In genomic region chr3:50275160-50275995, GRCh38 we compare ENCODE assay signal across 15 cellular contexts. TPM values are rescaled to one million over a fixed set of nuclear protein-coding genes. Genes with fewer than 3 reads are reported as not detected.
DNase-seq lines count a peak whose midpoint lies in the region; ATAC-seq, FAIRE-seq and TF ChIP-seq lines count a peak whose summit lies in the region.
"Had no signal": no experiment of that assay in that cellular context is flagged by ENCODE, and none has a peak within 500 bp of the region (broad histone marks: within the 10 kb centered on the region; RNA-seq: fewer than 3 reads in every experiment).

No MANE protein-coding gene starts in this region.

- POLR2A ChIA-PET in K562 (lab: Yijun Ruan, JAX) = interaction anchor here (1.0 kb wide), 1 partner anchor 40 kb away, joined by 3 read pairs; no protein-coding TSS in a partner anchor

- TF ChIP-seq EP300 in K562 (IDR thresholded peaks at IDR 0.05; ENCODE audit: low read length) = no peak

- CTCF ChIA-PET in K562 (lab: Yijun Ruan, JAX; ENCODE audit: low intra/inter-chr PET ratio) = interaction anchor here (1.7 to 3.1 kb wide), 2 partner anchors 49 to 81 kb away, joined by 6 to 34 read pairs; no protein-coding TSS in a partner anchor

- no peaks in the 10 kb centered on the region for H3K36me3 Mint-ChIP-seq in memory B cell
- H3K36me3 Mint-ChIP-seq in type B pancreatic cell = peaks cover 9% of the 10 kb centered on the region

- ATAC-seq in stimulated activated naive CD8-positive, alpha-beta T cell treated with anti-CD3 and anti-CD28 coated beads, Interleukin-15, amount 100 ng/mL, for 72 hours = no peak
- ATAC-seq in stimulated activated naive CD8-positive, alpha-beta T cell treated with anti-CD3 and anti-CD28 coated beads, Interleukin-15, Interleukin-2, amounts not matched to agents 100 U/mL and 50 U/mL, for 24 hours = no peak
- no peak for ATAC-seq in K562
- ATAC-seq in memory B cell (ENCODE audit: low read depth) = no peak
- no peak for ATAC-seq in GM21515 (IDR thresholded peaks at IDR 0.05; ENCODE audit: unreplicated experiment)

- H3K4me1 ChIP-seq in K562 (replicated peaks in 1 of 2; ENCODE audit: control insufficient read depth in 2 of 2, insufficient read depth in 2 of 2, low read length in 2 of 2) = peaks cover 4 to 46% of the 10 kb centered on the region in 2 experiments; a peak in 3 of 5 replicates
- H3K4me1 ChIP-seq: BE2C had no signal

- peaks cover 50% of the 10 kb centered on the region for H3K4me1 Mint-ChIP-seq in stimulated activated naive CD8-positive, alpha-beta T cell treated with anti-CD3 and anti-CD28 coated beads, Interleukin-15, amount 100 ng/mL, for 72 hours
- H3K4me1 Mint-ChIP-seq in memory B cell (peaks cover 15% of the 10 kb centered on the region), type B pancreatic cell (ENCODE audit: unreplicated experiment) (peaks cover 26% of the 10 kb centered on the region)

- H3K36me3 ChIP-seq in K562 (ENCODE audit: control insufficient read depth, insufficient read depth, low read length) = no peaks in the 10 kb centered on the region
- H3K36me3 ChIP-seq: BE2C, colonic mucosa had no signal

- WGBS in K562 (ENCODE audit: insufficient coverage, low coverage, missing lambda C conversion rate) = 62% methylated on average over 9 of the region's 64 CpGs

- no peaks in the 10 kb centered on the region for H3K27me3 ChIP-seq in K562 (ENCODE audit: control insufficient read depth in 2 of 2, insufficient read depth in 2 of 2, low read length in 2 of 2)

- H3K4me3 ChIP-seq in K562 = no peak overlapping the region
- H3K4me3 ChIP-seq: colonic mucosa, SK-N-MC had no signal

- in situ Hi-C loops in K562 (cut with MboI) = no loop called here

- peaks cover 70% of the 10 kb centered on the region for H3K27me3 Mint-ChIP-seq in stimulated activated naive CD8-positive, alpha-beta T cell treated with anti-CD3 and anti-CD28 coated beads, Interleukin-15, amount 100 ng/mL, for 72 hours
- peaks cover 25% of the 10 kb centered on the region for H3K27me3 Mint-ChIP-seq in memory B cell
- peaks cover 32% of the 10 kb centered on the region for H3K27me3 Mint-ChIP-seq in type B pancreatic cell

- peak overlapping the region; percentile 29 to 84 for H3K4me3 Mint-ChIP-seq in stimulated activated naive CD8-positive, alpha-beta T cell treated with anti-CD3 and anti-CD28 coated beads, Interleukin-15, amount 100 ng/mL, for 72 hours
- H3K4me3 Mint-ChIP-seq in memory B cell (peak overlapping the region; percentile 43), type B pancreatic cell (peak overlapping the region; percentile 69)

- no TSS peak for BruUV-seq in K562 (replicated peaks; lab: Mats Ljungman, UMichigan)

- no peak for DNase-seq in stimulated activated naive CD8-positive, alpha-beta T cell treated with anti-CD3 and anti-CD28 coated beads, Interleukin-15, amount 100 ng/mL, for 72 hours
- DNase-seq in stimulated activated naive CD8-positive, alpha-beta T cell treated with anti-CD3 and anti-CD28 coated beads, Interleukin-15, Interleukin-2, amounts not matched to agents 100 U/mL and 50 U/mL, for 24 hours = no peak
- no peak for DNase-seq in K562 (ENCODE audit: extremely low read depth in 1 of 4, low spot score in 3 of 4)
- DNase-seq in memory B cell (ENCODE audit: low spot score in 2 of 2) = no peak
- DNase-seq in type B pancreatic cell (ENCODE audit: extremely low spot score, unreplicated experiment) = no peak
- DNase-seq in stimulated activated naive CD4-positive, alpha-beta T cell treated with Interleukin-2 at 50 U/mL for 16 hours (lab: John Stamatoyannopoulos, UW) = no peak
- no peak for DNase-seq in NCI-H1105 treated with DMSO at 0.1 percent for 48 hours (lab: John Stamatoyannopoulos, UW)
- DNase-seq: activated CD4-positive, alpha-beta T cell treated with anti-CD3 and anti-CD28 coated beads for 1 hour; BE2C; colonic mucosa; islet precursor cell; NCI-H1092; NCI-H2227 treated with DMSO at 0.1 percent for 48 hours had no signal

- no peak overlapping the region for H3K4me2 ChIP-seq in K562 (ENCODE audit: insufficient read depth, low read length)

- no peak overlapping the region for H3K27ac ChIP-seq in K562 (ENCODE audit: extremely low read depth, low read depth, low read length)
- H3K27ac ChIP-seq: colonic mucosa, SK-N-MC had no signal

- no peak overlapping the region for H3K9ac ChIP-seq in K562 (ENCODE audit: insufficient read depth in 1 of 2, low read depth in 2 of 2, low read length in 2 of 2)

- no peak for TF ChIP-seq CTCF in K562 (IDR thresholded peaks at IDR 0.05 in 2 of 3, conservative IDR thresholded peaks at IDR 0.05 in 1 of 3; ENCODE audit: insufficient read depth in 2 of 3, low read depth in 1 of 3, low read length in 3 of 3)
- TF ChIP-seq CTCF in type B pancreatic cell (conservative IDR thresholded peaks at IDR 0.05) = no peak

- intact Hi-C loops in K562 (cut with micrococcal nuclease) = no loop called here

- no peaks in the 10 kb centered on the region for H3K9me3 Mint-ChIP-seq in stimulated activated naive CD8-positive, alpha-beta T cell treated with anti-CD3 and anti-CD28 coated beads, Interleukin-15, amount 100 ng/mL, for 72 hours
- H3K9me3 Mint-ChIP-seq in memory B cell (no peaks in the 10 kb centered on the region), type B pancreatic cell (no peaks in the 10 kb centered on the region)

- H3K9me1 ChIP-seq in K562 (ENCODE audit: control insufficient read depth, insufficient read depth, low read length) = no peaks in the 10 kb centered on the region

- no peaks in the 10 kb centered on the region; the same call in 1 of the 2 replicates for H4K20me1 ChIP-seq in K562 (replicated peaks; ENCODE audit: control insufficient read depth, insufficient read depth, low read length)

- FAIRE-seq in K562 (lab: Jason Lieb, UNC) = no peak

- no peak for TF ChIP-seq RAD21 in K562 (CRISPR knock-in tag; conservative IDR thresholded peaks at IDR 0.05 in 1 of 2, IDR thresholded peaks at IDR 0.05 in 1 of 2)

- H3K79me2 ChIP-seq in K562 (ENCODE audit: control insufficient read depth, insufficient read depth, low read length) = no peaks in the 10 kb centered on the region

- no peak for TF ChIP-seq POLR2A in K562 (conservative IDR thresholded peaks at IDR 0.05)

- H3K27ac Mint-ChIP-seq in stimulated activated naive CD8-positive, alpha-beta T cell treated with anti-CD3 and anti-CD28 coated beads, Interleukin-15, amount 100 ng/mL, for 72 hours = no peak overlapping the region
- H3K27ac Mint-ChIP-seq in memory B cell (no peak overlapping the region), type B pancreatic cell (no peak overlapping the region)

- H2AFZ ChIP-seq in K562 (ENCODE audit: low read depth, low read length) = no peak overlapping the region

- no peaks in the 10 kb centered on the region for H3K9me3 ChIP-seq in K562 (replicated peaks; ENCODE audit: control insufficient read depth, insufficient read depth, low read depth, low read length)
- H3K9me3 ChIP-seq: BE2C, colonic mucosa had no signal

RNA-seq across cellular contexts. Expression of gene LSMEM2, which starts 3.5 kb away (rescaled TPM):
- not detected in 2 replicates for total RNA-seq in K562 (2011; cell fraction: chromatin; rRNA removed; ENCODE audit: low replicate concordance)
- total RNA-seq in K562 (2011; cell fraction: nucleolus; rRNA removed) = not detected in 2 replicates
- total RNA-seq in K562 (2011; cell fraction: nucleoplasm; rRNA removed) = not detected in 2 replicates
- total RNA-seq in K562 (2014; rRNA removed) (not detected in 2 replicates), K562 (2014; rRNA removed; fragmentation: Illumina TruSeq; extraction: Trizol) (not detected in 2 replicates), K562 (2015; rRNA removed; fragmentation: Illumina TruSeq; extraction: Trizol) (not detected in 2 replicates), K562 (2021) (not detected in 2 replicates), type B pancreatic cell (ENCODE audit: low replicate concordance) (not detected in 2 replicates)
- polyA plus RNA-seq in K562 (2011; rRNA removed) (not detected in 2 replicates), K562 (2014; fragmentation: Illumina TruSeq; extraction: Trizol) (not detected in 2 replicates), K562 (2014; fragmentation: Nextera tagmentation; extraction: Ambion mirVana) (not detected), K562 (2014; rRNA removed) (not detected in 2 replicates)
- not detected in 2 replicates for polyA plus RNA-seq in K562 (2011; cell fraction: cytosol; rRNA removed)
- 0.10 TPM in 1 of 2 replicates, not detected in the other for polyA plus RNA-seq in K562 (2011; cell fraction: nucleus; rRNA removed)
- polyA plus RNA-seq in K562 (2012) = 0.08 and 0.12 TPM in 2 replicates
- polyA minus RNA-seq in K562 (2011; rRNA and poly(A)+ RNA removed) = not detected in 2 replicates
- not detected in 2 replicates for polyA minus RNA-seq in K562 (2011; cell fraction: cytosol; rRNA and poly(A)+ RNA removed)
- polyA minus RNA-seq in K562 (2011; cell fraction: nucleus; rRNA and poly(A)+ RNA removed) = not detected in 2 replicates
- total RNA-seq: colonic mucosa had no signal

RNA-seq across cellular contexts. Expression of gene SEMA3B, which starts 6.4 kb away (rescaled TPM):
- total RNA-seq in K562 (2011; cell fraction: chromatin; rRNA removed; ENCODE audit: low replicate concordance) = 7.6 and 22.1 TPM in 2 replicates
- 12.1 and 17.2 TPM in 2 replicates for total RNA-seq in K562 (2011; cell fraction: nucleolus; rRNA removed)
- 4.6 and 11.0 TPM in 2 replicates for total RNA-seq in K562 (2011; cell fraction: nucleoplasm; rRNA removed)
- total RNA-seq in K562 (2014; rRNA removed) = 0.82 and 1.1 TPM in 2 replicates
- 0.13 and 0.18 TPM in 2 replicates for total RNA-seq in K562 (2014; rRNA removed; fragmentation: Illumina TruSeq; extraction: Trizol)
- 0.29 and 0.30 TPM in 2 replicates for total RNA-seq in K562 (2015; rRNA removed; fragmentation: Illumina TruSeq; extraction: Trizol)
- 1.8 and 2.2 TPM in 2 replicates for total RNA-seq in K562 (2021)
- 1.3 and 2.5 TPM in 2 replicates for polyA plus RNA-seq in K562 (2011; rRNA removed)
- polyA plus RNA-seq in K562 (2011; cell fraction: cytosol; rRNA removed) = 1.5 and 2.7 TPM in 2 replicates
- 31.8 and 37.3 TPM in 2 replicates for polyA plus RNA-seq in K562 (2011; cell fraction: nucleus; rRNA removed)
- polyA plus RNA-seq in K562 (2012) = 1.3 and 4.7 TPM in 2 replicates
- polyA plus RNA-seq in K562 (2014; fragmentation: Illumina TruSeq; extraction: Trizol) = 0.27 and 0.37 TPM in 2 replicates
- under 1 TPM in 1 of 2 experiments, not detected in 1; 0.03 TPM for polyA plus RNA-seq in K562 (2014; fragmentation: Nextera tagmentation; extraction: Ambion mirVana)
- polyA plus RNA-seq in K562 (2014; rRNA removed) = 1.7 and 2.3 TPM in 2 replicates
- polyA minus RNA-seq in K562 (2011; rRNA and poly(A)+ RNA removed) = 0.18 and 0.33 TPM in 2 replicates
- polyA minus RNA-seq in K562 (2011; cell fraction: cytosol; rRNA and poly(A)+ RNA removed) = 3.0 and 5.2 TPM in 2 replicates
- polyA minus RNA-seq in K562 (2011; cell fraction: nucleus; rRNA and poly(A)+ RNA removed) = 4.4 and 10.3 TPM in 2 replicates
- total RNA-seq in type B pancreatic cell (ENCODE audit: low replicate concordance) = 18.4 and 34.8 TPM in 2 replicates

RNA-seq across cellular contexts. Expression of gene IFRD2, which starts 16.9 kb away (rescaled TPM):
- 134 and 435 TPM in 2 replicates for total RNA-seq in K562 (2011; cell fraction: chromatin; rRNA removed; ENCODE audit: low replicate concordance)
- total RNA-seq in K562 (2011; cell fraction: nucleolus; rRNA removed) = 318 and 350 TPM in 2 replicates
- 152 and 197 TPM in 2 replicates for total RNA-seq in K562 (2011; cell fraction: nucleoplasm; rRNA removed)
- total RNA-seq in K562 (2014; rRNA removed) = 75.1 and 91.2 TPM in 2 replicates
- total RNA-seq in K562 (2014; rRNA removed; fragmentation: Illumina TruSeq; extraction: Trizol) = 31.2 and 42.6 TPM in 2 replicates
- total RNA-seq in K562 (2015; rRNA removed; fragmentation: Illumina TruSeq; extraction: Trizol) = 54.4 and 57.2 TPM in 2 replicates
- total RNA-seq in K562 (2021) = 115 and 116 TPM in 2 replicates
- polyA plus RNA-seq in K562 (2011; rRNA removed) = 44.6 and 56.2 TPM in 2 replicates
- 47.8 and 103 TPM in 2 replicates for polyA plus RNA-seq in K562 (2011; cell fraction: cytosol; rRNA removed)
- polyA plus RNA-seq in K562 (2011; cell fraction: nucleus; rRNA removed) = 475 and 549 TPM in 2 replicates
- polyA plus RNA-seq in K562 (2012) = 69.2 and 72.6 TPM in 2 replicates
- 52.8 and 58.1 TPM in 2 replicates for polyA plus RNA-seq in K562 (2014; fragmentation: Illumina TruSeq; extraction: Trizol)
- polyA plus RNA-seq in K562 (2014; fragmentation: Nextera tagmentation; extraction: Ambion mirVana) = 10 to 100 TPM; 30.5 to 41.0 TPM
- 79.9 and 91.5 TPM in 2 replicates for polyA plus RNA-seq in K562 (2014; rRNA removed)
- 20.2 and 31.4 TPM in 2 replicates for polyA minus RNA-seq in K562 (2011; rRNA and poly(A)+ RNA removed)
- polyA minus RNA-seq in K562 (2011; cell fraction: cytosol; rRNA and poly(A)+ RNA removed) = 26.1 and 29.9 TPM in 2 replicates
- polyA minus RNA-seq in K562 (2011; cell fraction: nucleus; rRNA and poly(A)+ RNA removed) = 118 and 130 TPM in 2 replicates
- total RNA-seq in type B pancreatic cell (ENCODE audit: low replicate concordance) = 60.9 and 80.5 TPM in 2 replicates

RNA-seq across cellular contexts. Expression of gene HYAL3, which starts 23.8 kb away (rescaled TPM):
- 5.1 and 18.1 TPM in 2 replicates for total RNA-seq in K562 (2011; cell fraction: chromatin; rRNA removed; ENCODE audit: low replicate concordance)
- total RNA-seq in K562 (2011; cell fraction: nucleolus; rRNA removed) = 10.5 and 12.3 TPM in 2 replicates
- total RNA-seq in K562 (2011; cell fraction: nucleoplasm; rRNA removed) = 6.0 and 7.5 TPM in 2 replicates
- total RNA-seq in K562 (2014; rRNA removed) (6.8 and 12.8 TPM in 2 replicates), K562 (2014; rRNA removed; fragmentation: Illumina TruSeq; extraction: Trizol) (2.1 and 2.4 TPM in 2 replicates), K562 (2015; rRNA removed; fragmentation: Illumina TruSeq; extraction: Trizol) (8.3 and 9.1 TPM in 2 replicates), K562 (2021) (7.0 and 9.8 TPM in 2 replicates), type B pancreatic cell (ENCODE audit: low replicate concordance) (2.9 and 4.0 TPM in 2 replicates)
- polyA plus RNA-seq in K562 (2011; rRNA removed) (5.4 and 6.8 TPM in 2 replicates), K562 (2014; fragmentation: Illumina TruSeq; extraction: Trizol) (9.1 and 9.8 TPM in 2 replicates), K562 (2014; fragmentation: Nextera tagmentation; extraction: Ambion mirVana) (1 to 10 TPM in 1 of 2 experiments, under 1 TPM in 1; 0.38 to 1.0 TPM), K562 (2014; rRNA removed) (9.0 and 16.5 TPM in 2 replicates)
- 10.7 and 28.9 TPM in 2 replicates for polyA plus RNA-seq in K562 (2011; cell fraction: cytosol; rRNA removed)
- 11.9 and 20.3 TPM in 2 replicates for polyA plus RNA-seq in K562 (2011; cell fraction: nucleus; rRNA removed)
- polyA plus RNA-seq in K562 (2012) = 8.0 and 13.8 TPM in 2 replicates
- polyA minus RNA-seq in K562 (2011; rRNA and poly(A)+ RNA removed) = 1.7 and 2.9 TPM in 2 replicates
- polyA minus RNA-seq in K562 (2011; cell fraction: cytosol; rRNA and poly(A)+ RNA removed) = 3.8 and 4.4 TPM in 2 replicates
- polyA minus RNA-seq in K562 (2011; cell fraction: nucleus; rRNA and poly(A)+ RNA removed) = 5.4 and 6.2 TPM in 2 replicates

RNA-seq across cellular contexts. Expression of gene NAA80, which starts 23.8 kb away (rescaled TPM):
- total RNA-seq in K562 (2011; cell fraction: chromatin; rRNA removed; ENCODE audit: low replicate concordance) = 16.2 and 63.0 TPM in 2 replicates
- 43.6 and 46.5 TPM in 2 replicates for total RNA-seq in K562 (2011; cell fraction: nucleolus; rRNA removed)
- total RNA-seq in K562 (2011; cell fraction: nucleoplasm; rRNA removed) = 23.6 and 28.2 TPM in 2 replicates
- 12.8 and 19.6 TPM in 2 replicates for total RNA-seq in K562 (2014; rRNA removed)
- total RNA-seq in K562 (2014; rRNA removed; fragmentation: Illumina TruSeq; extraction: Trizol) = 3.6 and 4.5 TPM in 2 replicates
- 7.7 and 8.4 TPM in 2 replicates for total RNA-seq in K562 (2015; rRNA removed; fragmentation: Illumina TruSeq; extraction: Trizol)
- 17.1 and 20.8 TPM in 2 replicates for total RNA-seq in K562 (2021)
- polyA plus RNA-seq in K562 (2011; rRNA removed) = 8.6 and 21.4 TPM in 2 replicates
- 18.4 and 19.8 TPM in 2 replicates for polyA plus RNA-seq in K562 (2011; cell fraction: cytosol; rRNA removed)
- polyA plus RNA-seq in K562 (2011; cell fraction: nucleus; rRNA removed) = 94.4 and 123 TPM in 2 replicates
- polyA plus RNA-seq in K562 (2012) = 14.0 and 25.1 TPM in 2 replicates
- 18.1 and 23.5 TPM in 2 replicates for polyA plus RNA-seq in K562 (2014; fragmentation: Illumina TruSeq; extraction: Trizol)
- 1 to 10 TPM in 1 of 2 experiments, under 1 TPM in 1; 0.82 to 1.7 TPM for polyA plus RNA-seq in K562 (2014; fragmentation: Nextera tagmentation; extraction: Ambion mirVana)
- 13.6 and 24.0 TPM in 2 replicates for polyA plus RNA-seq in K562 (2014; rRNA removed)
- polyA minus RNA-seq in K562 (2011; rRNA and poly(A)+ RNA removed) = 7.3 and 8.6 TPM in 2 replicates
- polyA minus RNA-seq in K562 (2011; cell fraction: cytosol; rRNA and poly(A)+ RNA removed) = 5.2 and 5.9 TPM in 2 replicates
- polyA minus RNA-seq in K562 (2011; cell fraction: nucleus; rRNA and poly(A)+ RNA removed) = 27.1 and 33.3 TPM in 2 replicates
- 12.9 and 13.0 TPM in 2 replicates for total RNA-seq in type B pancreatic cell (ENCODE audit: low replicate concordance)
